39 cellular contexts compared by ENCODE assay signal in genomic region chr7:153413199-153413539, GRCh38.
"Had no signal": no experiment of that assay in that cellular context is flagged by ENCODE, and none has a peak within 500 bp of the region (broad histone marks: within the 10 kb centered on the region; RNA-seq: fewer than 3 reads in every experiment).

No MANE protein-coding gene starts in this region.

- H3K4me1 ChIP-seq: adrenal gland, ascending aorta, body of pancreas, breast epithelium had no signal

- H3K36me3 ChIP-seq: adrenal gland, ascending aorta, brain microvascular endothelial cell, breast epithelium, cardiac muscle cell had no signal

- H3K36me3 Mint-ChIP-seq: activated naive CD4-positive, alpha-beta T cell treated with anti-CD3 and anti-CD28 coated beads, Interleukin-2, amount 10 ng/mL, durations not matched to agents 7 days and 5 days; activated naive CD4-positive, alpha-beta T cell treated with anti-CD3 and anti-CD28 coated beads, Interleukin-2, amount 50 U/mL, for 24 hours; activated naive CD8-positive, alpha-beta T cell; activated naive CD8-positive, alpha-beta T cell treated with anti-CD3 and anti-CD28 coated beads for 36 hours; activated naive CD8-positive, alpha-beta T cell treated with anti-CD3 and anti-CD28 coated beads, Interleukin-2, amount 10 ng/mL, durations not matched to agents 7 days and 5 days; brain had no signal

- H3K4me3 Mint-ChIP-seq: activated naive CD4-positive, alpha-beta T cell treated with anti-CD3 and anti-CD28 coated beads for 36 hours; activated naive CD4-positive, alpha-beta T cell treated with anti-CD3 and anti-CD28 coated beads, Interleukin-2, amount 10 ng/mL, durations not matched to agents 7 days and 5 days; activated naive CD4-positive, alpha-beta T cell treated with anti-CD3 and anti-CD28 coated beads, Interleukin-2, amount 50 U/mL, for 24 hours; activated naive CD8-positive, alpha-beta T cell; activated naive CD8-positive, alpha-beta T cell treated with anti-CD3 and anti-CD28 coated beads for 36 hours; activated naive CD8-positive, alpha-beta T cell treated with anti-CD3 and anti-CD28 coated beads, Interleukin-2, amount 10 ng/mL, durations not matched to agents 7 days and 5 days; activated naive CD8-positive, alpha-beta T cell treated with anti-CD3 and anti-CD28 coated beads, Interleukin-2, amount 50 U/mL, for 24 hours; activated T-cell treated with anti-CD3 and anti-CD28 coated beads, Interleukin-2, amount 50 U/mL, for 24 hours; activated T-cell treated with anti-CD3 and anti-CD28 coated beads, Interleukin-2, amount 50 U/mL, for 4 hours; activated T-cell treated with anti-CD3 and anti-CD28 coated beads, Interleukin-2, amount 50 U/mL, for 72 hours; activated T-helper 1 cell treated with anti-CD3 and anti-CD28 coated beads, Interleukin-12 subunit alpha, Interleukin-12 subunit beta, Interleukin-2, Interleukin-4 antibody, amounts not matched to agents 30 ng/mL and 10 ng/mL and 1 ng/mL, durations not matched to agents 14 hours and 24 hours and 36 hours; activated T-helper 17 cell treated with anti-CD3 and anti-CD28 coated beads, Interleukin-2, amount 50 U/mL, for 72 hours; brain; central memory CD8-positive, alpha-beta T cell had no signal

- H3K4me1 Mint-ChIP-seq: activated naive CD4-positive, alpha-beta T cell treated with anti-CD3 and anti-CD28 coated beads, Interleukin-2, amount 10 ng/mL, durations not matched to agents 7 days and 5 days; activated naive CD4-positive, alpha-beta T cell treated with anti-CD3 and anti-CD28 coated beads, Interleukin-2, amount 50 U/mL, for 24 hours; activated naive CD8-positive, alpha-beta T cell treated with anti-CD3 and anti-CD28 coated beads for 36 hours; activated naive CD8-positive, alpha-beta T cell treated with anti-CD3 and anti-CD28 coated beads, Interleukin-2, amount 10 ng/mL, durations not matched to agents 7 days and 5 days; activated naive CD8-positive, alpha-beta T cell treated with anti-CD3 and anti-CD28 coated beads, Interleukin-2, amount 50 U/mL, for 24 hours; activated T-helper 17 cell treated with anti-CD3 and anti-CD28 coated beads, Interleukin-2, amount 50 U/mL, for 72 hours; brain; central memory CD8-positive, alpha-beta T cell had no signal

- H3K27me3 Mint-ChIP-seq: activated naive CD4-positive, alpha-beta T cell treated with anti-CD3 and anti-CD28 coated beads, Interleukin-2, amount 10 ng/mL, durations not matched to agents 7 days and 5 days; activated naive CD4-positive, alpha-beta T cell treated with anti-CD3 and anti-CD28 coated beads, Interleukin-2, amount 50 U/mL, for 24 hours; activated naive CD8-positive, alpha-beta T cell; activated naive CD8-positive, alpha-beta T cell treated with anti-CD3 and anti-CD28 coated beads, Interleukin-2, amount 10 ng/mL, durations not matched to agents 7 days and 5 days; activated naive CD8-positive, alpha-beta T cell treated with anti-CD3 and anti-CD28 coated beads, Interleukin-2, amount 50 U/mL, for 24 hours; activated T-cell treated with anti-CD3 and anti-CD28 coated beads, Interleukin-2, amount 50 U/mL, for 24 hours; activated T-helper 17 cell treated with anti-CD3 and anti-CD28 coated beads, Interleukin-2, amount 50 U/mL, for 72 hours; central memory CD8-positive, alpha-beta T cell had no signal

- H3K27ac Mint-ChIP-seq: activated naive CD4-positive, alpha-beta T cell treated with anti-CD3 and anti-CD28 coated beads for 36 hours; activated naive CD4-positive, alpha-beta T cell treated with anti-CD3 and anti-CD28 coated beads, Interleukin-2, amount 10 ng/mL, durations not matched to agents 7 days and 5 days; activated naive CD4-positive, alpha-beta T cell treated with anti-CD3 and anti-CD28 coated beads, Interleukin-2, amount 50 U/mL, for 24 hours; activated naive CD4-positive, alpha-beta T cell treated with anti-CD3 and anti-CD28 coated beads, Interleukin-2, amount 50 U/mL, for 72 hours; activated naive CD8-positive, alpha-beta T cell; activated naive CD8-positive, alpha-beta T cell treated with anti-CD3 and anti-CD28 coated beads for 36 hours; activated naive CD8-positive, alpha-beta T cell treated with anti-CD3 and anti-CD28 coated beads, Interleukin-2, amount 10 ng/mL, durations not matched to agents 7 days and 5 days; activated naive CD8-positive, alpha-beta T cell treated with anti-CD3 and anti-CD28 coated beads, Interleukin-2, amount 50 U/mL, for 24 hours; activated T-cell treated with anti-CD3 and anti-CD28 coated beads, Interleukin-2, amount 50 U/mL, for 24 hours; activated T-cell treated with anti-CD3 and anti-CD28 coated beads, Interleukin-2, amount 50 U/mL, for 72 hours; activated T-helper 1 cell treated with anti-CD3 and anti-CD28 coated beads, Interleukin-12 subunit alpha, Interleukin-12 subunit beta, Interleukin-2, Interleukin-4 antibody, amounts not matched to agents 30 ng/mL and 10 ng/mL and 1 ng/mL, durations not matched to agents 14 hours and 24 hours and 36 hours; activated T-helper 17 cell treated with anti-CD3 and anti-CD28 coated beads, Interleukin-2, amount 50 U/mL, for 72 hours; activated T-helper 2 cell treated with anti-CD3 and anti-CD28 coated beads, Interferon-gamma antibody, Interleukin-2, Interleukin-4, amounts not matched to agents 10 μg/mL and 5 μg/mL and 100 μg/mL, durations not matched to agents 14 hours and 24 hours and 36 hours; brain had no signal

- H3K9me3 ChIP-seq: adrenal gland, ascending aorta had no signal

- ATAC-seq: activated naive CD4-positive, alpha-beta T cell treated with anti-CD3 and anti-CD28 coated beads, Interleukin-2, amount 50 U/mL, for 72 hours; activated naive CD8-positive, alpha-beta T cell treated with anti-CD3 and anti-CD28 coated beads, Interleukin-2, amount 50 U/mL, for 24 hours; activated T-cell treated with anti-CD3 and anti-CD28 coated beads, Interleukin-2, amount 50 U/mL, for 4 hours; activated T-cell treated with anti-CD3 and anti-CD28 coated beads, Interleukin-2, amount 50 U/mL, for 72 hours; activated T-helper 17 cell treated with anti-CD3 and anti-CD28 coated beads, Interleukin-2, amount 50 U/mL, for 72 hours; body of pancreas had no signal

- H3K27ac ChIP-seq: adrenal gland, ascending aorta, body of pancreas, brain microvascular endothelial cell, breast epithelium, cardiac muscle cell had no signal

- DNase-seq: activated effector memory CD4-positive, alpha-beta T cell treated with anti-CD3 and anti-CD28 coated beads, Interleukin-2, amount 50 U/mL, for 16 hours; activated effector memory CD4-positive, alpha-beta T cell treated with Interleukin-2 at 50 U/mL for 16 hours; activated gamma-delta T cell; activated gamma-delta T cell treated with Interleukin-2 at 50 U/mL for 16 hours; activated naive CD4-positive, alpha-beta T cell; activated naive CD4-positive, alpha-beta T cell treated with anti-CD3 and anti-CD28 coated beads for 36 hours; activated naive CD4-positive, alpha-beta T cell treated with anti-CD3 and anti-CD28 coated beads, Interleukin-2, amount 10 ng/mL, durations not matched to agents 7 days and 5 days; activated naive CD4-positive, alpha-beta T cell treated with anti-CD3 and anti-CD28 coated beads, Interleukin-2, amount 50 U/mL, for 16 hours; activated naive CD4-positive, alpha-beta T cell treated with Interleukin-2 at 50 U/mL for 16 hours; activated naive CD8-positive, alpha-beta T cell treated with anti-CD3 and anti-CD28 coated beads for 36 hours; activated naive CD8-positive, alpha-beta T cell treated with anti-CD3 and anti-CD28 coated beads, Interleukin-2, amount 10 ng/mL, durations not matched to agents 7 days and 5 days; activated naive CD8-positive, alpha-beta T cell treated with anti-CD3 and anti-CD28 coated beads, Interleukin-2, amount 50 U/mL, for 24 hours; activated T-cell treated with anti-CD3 and anti-CD28 coated beads, Interleukin-2, amount 50 U/mL, for 24 hours; activated T-cell treated with anti-CD3 and anti-CD28 coated beads, Interleukin-2, amount 50 U/mL, for 4 hours; activated T-cell treated with anti-CD3 and anti-CD28 coated beads, Interleukin-2, amount 50 U/mL, for 48 hours; activated T-cell treated with anti-CD3 and anti-CD28 coated beads, Interleukin-2, amount 50 U/mL, for 72 hours; adrenal gland; amniotic stem cell; amygdala; anterior cingulate cortex; aorta; body of pancreas; brain microvascular endothelial cell; caudate nucleus; central memory CD4-positive, alpha-beta T cell; cerebellar nuclear complex had no signal

- FAIRE-seq: astrocyte, bronchial epithelial cell had no signal

- H3K27me3 ChIP-seq: adrenal gland, ascending aorta, body of pancreas, brain microvascular endothelial cell, breast epithelium, cardiac muscle cell had no signal

- H3K4me3 ChIP-seq: adrenal gland, ascending aorta, body of pancreas, breast epithelium, cardiac muscle cell had no signal
